ENCODE assay signal across 16 cellular contexts in genomic region chr9:134341929-134342745, GRCh38. TPM values are rescaled to one million over a fixed set of nuclear protein-coding genes. Genes with fewer than 3 reads are reported as not detected.
DNase-seq lines count a peak whose midpoint lies in the region; ATAC-seq, FAIRE-seq and TF ChIP-seq lines count a peak whose summit lies in the region.
"Had no signal": no experiment of that assay in that cellular context is flagged by ENCODE, and none has a peak within 500 bp of the region (broad histone marks: within the 10 kb centered on the region; RNA-seq: fewer than 3 reads in every experiment).

No MANE protein-coding gene starts in this region.

- CTCF ChIA-PET in HepG2 (lab: Yijun Ruan, JAX; ENCODE audit: low intra/inter-chr PET ratio, low total read pairs): no interaction called here

- peaks cover 17% of the 10 kb centered on the region for H3K4me1 Mint-ChIP-seq in CD14-positive monocyte

- no peak for DNase-seq in CD14-positive monocyte (ENCODE audit: low spot score)
- DNase-seq in body of pancreas: no peak
- no peak for DNase-seq in HepG2 (ENCODE audit: low spot score)
- no peak for DNase-seq in stomach
- no peak for DNase-seq in NCI-H510A (lab: John Stamatoyannopoulos, UW)
- DNase-seq in Karpas-422: no peak
- DNase-seq: activated CD4-positive, alpha-beta T cell treated with anti-CD3 and anti-CD28 coated beads for 1 hour; activated gamma-delta T cell treated with Interleukin-2 at 50 U/mL for 16 hours; effector CD8-positive, alpha-beta T cell; IMR-90; stimulated activated CD4-positive, alpha-beta T cell treated with anti-CD3 and anti-CD28 coated beads, Interleukin-4, amount 100 ng/mL, for 1 hour had no signal

- peaks cover 7 to 17% of the 10 kb centered on the region in 2 donors for H3K36me3 Mint-ChIP-seq in CD14-positive monocyte
- H3K36me3 Mint-ChIP-seq: natural killer cell treated with Interleukin-12 subunit alpha and Interleukin-12 subunit beta and Interleukin-15 and Interleukin-18, amount 100 ng/mL, for 72 hours had no signal

- H3K27ac Mint-ChIP-seq in CD14-positive monocyte: peak overlapping the region in 3 of 7 donors; percentile 97 to 98 (median 97)
- H3K27ac Mint-ChIP-seq: T-helper 2 cell treated with Interferon-gamma antibody and Interleukin-4, amounts not matched to agents 5 μg/mL and 100 μg/mL, for 36 hours had no signal

- H3K27me3 ChIP-seq in body of pancreas (no peaks in the 10 kb centered on the region), HepG2 (ENCODE audit: control insufficient read depth in 1 of 2, insufficient read depth in 2 of 2, low read length in 2 of 2) (no peaks in the 10 kb centered on the region), stomach (no peaks in the 10 kb centered on the region), Karpas-422 (ENCODE audit: low read length) (no peaks in the 10 kb centered on the region)

- peaks cover 88% of the 10 kb centered on the region for H4K20me1 ChIP-seq in HepG2 (ENCODE audit: insufficient read depth, low read length)
- H4K20me1 ChIP-seq in Karpas-422 (ENCODE audit: insufficient read depth, low read depth, low read length): no peaks in the 10 kb centered on the region

- H3K79me2 ChIP-seq in HepG2 (ENCODE audit: insufficient read depth, low read length): peaks cover 98% of the 10 kb centered on the region
- no peaks in the 10 kb centered on the region for H3K79me2 ChIP-seq in Karpas-422 (ENCODE audit: low read length)

- BruUV-seq in HepG2 (replicated peaks; lab: Mats Ljungman, UMichigan): no TSS peak

- no peaks in the 10 kb centered on the region for H3K9me3 Mint-ChIP-seq in CD14-positive monocyte
- H3K9me3 Mint-ChIP-seq: natural killer cell treated with Interleukin-12 subunit alpha and Interleukin-12 subunit beta and Interleukin-15 and Interleukin-18, amount 100 ng/mL, for 72 hours; T-helper 2 cell treated with Interferon-gamma antibody and Interleukin-4, amounts not matched to agents 5 μg/mL and 100 μg/mL, for 36 hours had no signal

- POLR2A ChIA-PET in HepG2 (lab: Yijun Ruan, JAX): interaction anchor here (1.8 kb wide), 1 partner anchor 14 kb away, joined by 5 read pairs; no protein-coding TSS in a partner anchor

- H2AFZ ChIP-seq in HepG2 (ENCODE audit: low read length): no peak overlapping the region
- no peak overlapping the region for H2AFZ ChIP-seq in Karpas-422 (ENCODE audit: low read length)

- no peak for TF ChIP-seq EP300 in HepG2 (IDR thresholded peaks at IDR 0.05; ENCODE audit: low read depth in 2 of 2, low read length in 2 of 2)
- no peak for TF ChIP-seq EP300 in HepG2 (CRISPR knock-in tag; IDR thresholded peaks at IDR 0.05; ENCODE audit: borderline replicate concordance)
- TF ChIP-seq EP300 in stomach (IDR thresholded peaks at IDR 0.05): no peak

- intact Hi-C loops in CD14-positive monocyte (cut with micrococcal nuclease) (loop anchor here (2.0 to 5.0 kb wide), 3 partner anchors 17 to 65 kb away; no protein-coding TSS in a partner anchor), body of pancreas (cut with DNase I) (no loop called here), HepG2 (cut with micrococcal nuclease; ENCODE audit: unreplicated experiment) (no loop called here), stomach (cut with DNase I; ENCODE audit: low total_unique reads) (no loop called here)

- peak overlapping the region; percentile 70 to 81 for H3K4me3 Mint-ChIP-seq in CD14-positive monocyte
- H3K4me3 Mint-ChIP-seq: natural killer cell treated with Interleukin-12 subunit alpha and Interleukin-12 subunit beta and Interleukin-15 and Interleukin-18, amount 100 ng/mL, for 72 hours; T-helper 2 cell treated with Interferon-gamma antibody and Interleukin-4, amounts not matched to agents 5 μg/mL and 100 μg/mL, for 36 hours had no signal

- TF ChIP-seq POLR2A in body of pancreas (IDR thresholded peaks at IDR 0.05) (no peak), HepG2 (IDR thresholded peaks at IDR 0.05; ENCODE audit: insufficient read depth in 1 of 2, low read depth in 2 of 2, low read length in 2 of 2) (no peak), stomach (IDR thresholded peaks at IDR 0.05) (no peak)

- H3K4me1 ChIP-seq in body of pancreas (peaks cover 91% of the 10 kb centered on the region), HepG2 (ENCODE audit: insufficient read depth, low read length) (peaks cover 29% of the 10 kb centered on the region), stomach (peaks cover 87 to 100% (median 99%) of the 10 kb centered on the region in 4 donors), Karpas-422 (ENCODE audit: low read length) (peaks cover 4% of the 10 kb centered on the region)
- H3K4me1 ChIP-seq: HAP-1 had no signal

- no peak for TF ChIP-seq RAD21 in HepG2 (CRISPR knock-in tag; IDR thresholded peaks at IDR 0.05)

- H3K4me3 ChIP-seq in body of pancreas (no peak overlapping the region), HepG2 (replicated peaks in 1 of 3; ENCODE audit: insufficient read depth in 1 of 3, low read depth in 2 of 3, low read length in 3 of 3) (no peak overlapping the region), stomach (peak overlapping the region in 1 of 4 donors; percentile 11), Karpas-422 (ENCODE audit: low read length) (no peak overlapping the region)
- H3K4me3 ChIP-seq: HAP-1 had no signal

- H3K9ac ChIP-seq in HepG2 (ENCODE audit: insufficient read depth, low read depth, low read length): no peak overlapping the region
- no peak overlapping the region for H3K9ac ChIP-seq in Karpas-422 (ENCODE audit: low read length)

- H3K4me2 ChIP-seq in HepG2 (ENCODE audit: low read depth, low read length): no peak overlapping the region
- no peak overlapping the region for H3K4me2 ChIP-seq in Karpas-422 (ENCODE audit: low read depth, low read length, poor library complexity, severe bottlenecking)

- TF ChIP-seq CTCF in CD14-positive monocyte (IDR thresholded peaks at IDR 0.05) (no peak), body of pancreas (IDR thresholded peaks at IDR 0.05) (no peak), HepG2 (CRISPR knock-in tag; IDR thresholded peaks at IDR 0.05) (no peak), stomach (IDR thresholded peaks at IDR 0.05) (no peak)

- peak overlapping the region; percentile 39 to 90 (median 81) for H3K27ac ChIP-seq in body of pancreas
- H3K27ac ChIP-seq in HepG2 (ENCODE audit: extremely low read length, insufficient read depth, low read length): no peak overlapping the region
- peak overlapping the region; percentile 50 to 90 (median 75) for H3K27ac ChIP-seq in stomach
- H3K27ac ChIP-seq in Karpas-422 (ENCODE audit: low read length): no peak overlapping the region

- H3K9me2 ChIP-seq in Karpas-422 (replicated peaks; ENCODE audit: insufficient read depth, low read length): no peaks in the 10 kb centered on the region

- H3K27me3 Mint-ChIP-seq in CD14-positive monocyte (ENCODE audit: low read depth in 3 of 3): peaks cover 0 to 5% (median 2%) of the 10 kb centered on the region in 3 donors
- H3K27me3 Mint-ChIP-seq: natural killer cell treated with Interleukin-12 subunit alpha and Interleukin-12 subunit beta and Interleukin-15 and Interleukin-18, amount 100 ng/mL, for 72 hours had no signal

- WGBS in body of pancreas, 2 donors: 77 to 90% methylated on average over 13 to 16 of the region's 19 CpGs
- WGBS in HepG2 (ENCODE audit: low lambda C conversion rate): 94% methylated on average over 9 of the region's 19 CpGs
- 69 to 87% (median 85%) methylated on average over 12 to 19 of the region's 19 CpGs for WGBS in stomach, 5 donors

- in situ Hi-C loops in HepG2 (cut with HindIII; ENCODE audit: extremely low pct_ligation_motif_present, low pct_unique_long_range_greater_than_20kb): no loop called here

- no peak for FAIRE-seq in HepG2 (lab: Jason Lieb, UNC)

- no peaks in the 10 kb centered on the region for H3K9me3 ChIP-seq in body of pancreas
- H3K9me3 ChIP-seq in HepG2 (ENCODE audit: low read length): no peaks in the 10 kb centered on the region
- H3K9me3 ChIP-seq in stomach: no peaks in the 10 kb centered on the region
- no peaks in the 10 kb centered on the region for H3K9me3 ChIP-seq in Karpas-422 (ENCODE audit: low read length)
- H3K9me3 ChIP-seq: HAP-1 had no signal

- ATAC-seq in body of pancreas (no peak), HepG2 (no peak), GM21381 (IDR thresholded peaks at IDR 0.05; ENCODE audit: unreplicated experiment) (no peak), HG02852 (IDR thresholded peaks at IDR 0.05; ENCODE audit: unreplicated experiment) (no peak)
- ATAC-seq: natural killer cell treated with Interleukin-12 subunit alpha and Interleukin-12 subunit beta and Interleukin-15 and Interleukin-18, amount 100 ng/mL, for 72 hours had no signal

- H3K36me3 ChIP-seq in body of pancreas (replicated peaks in 1 of 2; ENCODE audit: insufficient read depth in 1 of 2, low read depth in 2 of 2): no peaks in the 10 kb centered on the region
- H3K36me3 ChIP-seq in HepG2 (replicated peaks in 1 of 2; ENCODE audit: control insufficient read depth in 1 of 2, insufficient read depth in 2 of 2, low read length in 2 of 2): peaks cover 4 to 9% of the 10 kb centered on the region in 2 experiments; a peak in 3 of 5 replicates
- no peaks in the 10 kb centered on the region for H3K36me3 ChIP-seq in stomach
- H3K36me3 ChIP-seq in Karpas-422 (ENCODE audit: insufficient read depth, low read length): no peaks in the 10 kb centered on the region
- H3K36me3 ChIP-seq: HAP-1 had no signal

RNA-seq across cellular contexts. Expression of gene RXRA, which starts 15.9 kb away (rescaled TPM):
- 10 to 100 TPM; 15.8 to 23.2 TPM for polyA plus RNA-seq in CD14-positive monocyte
- total RNA-seq in body of pancreas: 10 to 100 TPM; 31.4 to 41.9 TPM
- total RNA-seq in HepG2 (2016; rRNA removed; fragmentation: Illumina TruSeq; extraction: Trizol): 19.2 and 29.2 TPM in 2 replicates
- 24.1 and 24.5 TPM in 2 replicates for total RNA-seq in HepG2 (2016; cell fraction: cytosol; rRNA removed; fragmentation: Illumina TruSeq; extraction: Trizol; ENCODE audit: low read depth)
- 16.2 and 29.2 TPM in 2 replicates for total RNA-seq in HepG2 (2016; cell fraction: insoluble cytoplasmic fraction; rRNA removed; fragmentation: Illumina TruSeq; extraction: Trizol)
- total RNA-seq in HepG2 (2016; cell fraction: membrane; rRNA removed; fragmentation: Illumina TruSeq; extraction: Trizol): 50.6 and 51.0 TPM in 2 replicates
- 14.5 and 14.9 TPM in 2 replicates for total RNA-seq in HepG2 (2016; cell fraction: nucleus; rRNA removed; fragmentation: Illumina TruSeq; extraction: Trizol)
- 18.9 and 23.8 TPM in 2 replicates for polyA plus RNA-seq in HepG2 (2011; rRNA removed)
- polyA plus RNA-seq in HepG2 (2011; cell fraction: cytosol; rRNA removed): 20.3 and 28.6 TPM in 2 replicates
- 25.5 and 28.6 TPM in 2 replicates for polyA plus RNA-seq in HepG2 (2011; cell fraction: nucleus; rRNA removed)
- 42.6 and 48.4 TPM in 2 replicates for polyA plus RNA-seq in HepG2 (2012)
- polyA plus RNA-seq in HepG2 (2016; cell fraction: cytosol; fragmentation: Illumina TruSeq; extraction: Trizol; ENCODE audit: low read depth): 68.3 and 74.3 TPM in 2 replicates
- 28.2 and 39.1 TPM in 2 replicates for polyA plus RNA-seq in HepG2 (2016; cell fraction: insoluble cytoplasmic fraction; fragmentation: Illumina TruSeq; extraction: Trizol; ENCODE audit: low read depth)
- 81.0 and 95.6 TPM in 2 replicates for polyA plus RNA-seq in HepG2 (2016; cell fraction: membrane; fragmentation: Illumina TruSeq; extraction: Trizol; ENCODE audit: low read depth)
- 27.8 and 30.7 TPM in 2 replicates for polyA plus RNA-seq in HepG2 (2016; cell fraction: nucleus; fragmentation: Illumina TruSeq; extraction: Trizol; ENCODE audit: insufficient read depth, low read depth)
- 26.4 and 69.1 TPM in 2 replicates for polyA minus RNA-seq in HepG2 (2011; rRNA and poly(A)+ RNA removed; ENCODE audit: low replicate concordance)
- 27.2 and 30.5 TPM in 2 replicates for polyA minus RNA-seq in HepG2 (2011; cell fraction: cytosol; rRNA and poly(A)+ RNA removed)
- 13.6 and 15.8 TPM in 2 replicates for polyA minus RNA-seq in HepG2 (2011; cell fraction: nucleus; rRNA and poly(A)+ RNA removed)
- total RNA-seq in stomach: 10 to 100 TPM; 14.0 to 68.4 (median 35.9) TPM
- 10 to 100 TPM; 17.4 to 34.1 (median 24.4) TPM for polyA plus RNA-seq in stomach
- not detected in 2 replicates for total RNA-seq in Karpas-422 (2014; rRNA removed; shearing (Covaris generic); ENCODE audit: low replicate concordance)

Comparison
In these comparisons a context has a peak if more than half of its experiments do, and no peak if none do; other contexts are left out.
1. H3K27ac ChIP-seq: peak in body of pancreas (4 of 4) and stomach (5 of 5); none in HepG2 (single experiment) and Karpas-422 (single experiment).
2. RNA of gene RXRA, which starts 15.9 kb away (total RNA-seq): 31.4 to 41.9 TPM in body of pancreas, 14.0 to 68.4 TPM in stomach and 14.5 to 51.0 TPM in HepG2; not detected in Karpas-422; every median in the first group is over 10 times any median in the second.
3. intact Hi-C loops: an anchor here in CD14-positive monocyte (2.0 to 5.0 kb wide); none called in body of pancreas, HepG2 and stomach.